1 cellular context compared by ENCODE assay signal in the genomic region with DNA sequence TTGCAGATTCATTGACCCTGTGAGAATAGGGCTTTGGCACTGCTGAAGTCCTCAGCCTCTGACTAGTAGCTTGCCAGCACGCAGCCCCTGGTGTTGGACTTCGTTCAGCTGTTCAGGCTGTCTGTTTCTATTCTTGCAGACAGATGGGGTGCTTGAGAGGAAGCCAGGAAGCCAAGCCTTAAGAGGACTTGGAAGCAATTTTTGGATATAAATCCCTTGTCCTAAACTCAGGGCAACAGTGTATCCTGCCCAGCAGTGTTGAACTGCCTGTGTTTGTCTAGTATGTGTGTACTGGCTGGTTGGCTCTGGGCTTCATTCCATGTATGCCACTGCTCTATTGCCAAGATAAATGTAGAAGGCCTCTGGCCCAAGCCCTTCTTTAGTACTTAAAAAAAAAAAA.
TF ChIP-seq lines count a peak whose summit lies in the region.

No MANE protein-coding gene starts in this region.

TF ChIP-seq in GM23338, 12 proteins besides CTCF, POLR2A, EP300 and RAD21 (continued from another document):
- no peak for TF ChIP-seq ZNF114 (CRISPR knock-in tag; IDR thresholded peaks at IDR 0.05)
TF ChIP-seq in GM23338: peak in this region for 0.
